Comparison of ENCODE assay signal across 1 cellular context in the genomic region with DNA sequence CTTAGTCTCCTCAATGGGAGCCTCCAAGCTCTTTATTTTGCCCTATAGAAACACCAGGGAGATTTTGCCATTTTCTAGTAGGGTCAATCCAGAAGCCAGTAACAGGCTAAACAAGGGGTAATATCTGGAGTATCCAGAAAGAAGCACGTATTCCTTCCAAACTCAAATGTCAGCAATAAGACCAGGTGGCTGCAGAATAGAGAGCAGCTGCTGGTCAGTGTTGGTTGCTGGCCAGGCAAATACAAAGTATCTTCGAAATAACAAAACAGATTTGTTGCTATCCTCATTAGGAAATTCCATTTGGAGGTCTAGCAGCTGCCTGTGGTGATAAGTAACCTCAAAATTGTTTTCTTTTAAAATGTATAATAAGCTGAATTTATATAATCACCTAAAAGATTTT.
TF ChIP-seq lines count a peak whose summit lies in the region.

No MANE protein-coding gene starts in this region.

TF ChIP-seq in GM23338, 12 proteins besides CTCF, POLR2A, EP300 and RAD21 (continued from another document):
- TF ChIP-seq ZNF462 (CRISPR knock-in tag; IDR thresholded peaks at IDR 0.05) (no peak), STAT1 (IDR thresholded peaks at IDR 0.05; ENCODE audit: unreplicated experiment) (no peak), NANOG (IDR thresholded peaks at IDR 0.05; ENCODE audit: borderline replicate concordance) (no peak), CREB1 (CRISPR knock-in tag; IDR thresholded peaks at IDR 0.05; ENCODE audit: low read depth) (no peak), ETS1 (IDR thresholded peaks at IDR 0.05) (no peak), ZNF114 (CRISPR knock-in tag; IDR thresholded peaks at IDR 0.05) (no peak), POLR2AphosphoS5 (IDR thresholded peaks at IDR 0.05; ENCODE audit: low read depth) (no peak)
